In the genomic region with DNA sequence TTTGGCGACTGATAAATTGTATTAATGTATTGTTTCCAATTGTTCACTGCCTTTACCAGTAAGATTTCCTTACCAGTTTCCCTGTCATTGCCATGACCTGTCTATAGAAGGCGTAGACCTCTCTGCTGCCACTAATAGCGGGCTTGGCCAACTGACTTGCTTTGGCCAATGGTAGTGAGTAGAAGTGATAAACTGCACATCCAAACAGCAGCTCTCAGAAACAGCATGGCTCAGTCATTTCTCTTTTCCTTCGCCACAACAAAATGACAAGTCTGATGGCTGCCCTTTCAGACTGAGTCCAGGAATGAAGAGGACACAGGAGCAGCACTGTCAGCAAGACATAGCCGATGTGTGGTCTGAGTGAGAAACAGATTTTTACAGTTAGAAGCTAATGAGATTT, we compare ENCODE assay signal across 1 cellular context.
TF ChIP-seq lines count a peak whose summit lies in the region.

No MANE protein-coding gene starts in this region.

TF ChIP-seq in H1, 55 proteins besides CTCF, POLR2A, EP300 and RAD21:
- TF ChIP-seq CREB1 (IDR thresholded peaks at IDR 0.05) (no peak), TCF12 (IDR thresholded peaks at IDR 0.05; ENCODE audit: low read depth, low read length) (no peak), GABPA (IDR thresholded peaks at IDR 0.05; ENCODE audit: borderline replicate concordance, insufficient read depth, low read length) (no peak), SP1 (IDR thresholded peaks at IDR 0.05; ENCODE audit: low read depth, low read length) (no peak), POLR2AphosphoS5 (IDR thresholded peaks at IDR 0.05; ENCODE audit: low read depth, low read length) (no peak), RBBP5 (IDR thresholded peaks at IDR 0.05; ENCODE audit: borderline replicate concordance, low read depth, low read length) (no peak), TBP (IDR thresholded peaks at IDR 0.05; ENCODE audit: low read depth, low read length) (no peak), KDM4A (IDR thresholded peaks at IDR 0.05; ENCODE audit: low read depth, low read length, severe bottlenecking) (no peak), SP4 (IDR thresholded peaks at IDR 0.05; ENCODE audit: low read length) (no peak), SAP30 (IDR thresholded peaks at IDR 0.05; ENCODE audit: insufficient read depth, insufficient replicate concordance, low read length) (no peak), RFX5 (IDR thresholded peaks at IDR 0.05; ENCODE audit: borderline replicate concordance, low read depth, low read length) (no peak), CEBPB (IDR thresholded peaks at IDR 0.05; ENCODE audit: low read depth, low read length) (no peak)
- TF ChIP-seq, protein P1, sequence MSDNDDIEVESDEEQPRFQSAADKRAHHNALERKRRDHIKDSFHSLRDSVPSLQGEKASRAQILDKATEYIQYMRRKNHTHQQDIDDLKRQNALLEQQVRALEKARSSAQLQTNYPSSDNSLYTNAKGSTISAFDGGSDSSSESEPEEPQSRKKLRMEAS (IDR thresholded peaks at IDR 0.05): no peak
